In the genomic region with DNA sequence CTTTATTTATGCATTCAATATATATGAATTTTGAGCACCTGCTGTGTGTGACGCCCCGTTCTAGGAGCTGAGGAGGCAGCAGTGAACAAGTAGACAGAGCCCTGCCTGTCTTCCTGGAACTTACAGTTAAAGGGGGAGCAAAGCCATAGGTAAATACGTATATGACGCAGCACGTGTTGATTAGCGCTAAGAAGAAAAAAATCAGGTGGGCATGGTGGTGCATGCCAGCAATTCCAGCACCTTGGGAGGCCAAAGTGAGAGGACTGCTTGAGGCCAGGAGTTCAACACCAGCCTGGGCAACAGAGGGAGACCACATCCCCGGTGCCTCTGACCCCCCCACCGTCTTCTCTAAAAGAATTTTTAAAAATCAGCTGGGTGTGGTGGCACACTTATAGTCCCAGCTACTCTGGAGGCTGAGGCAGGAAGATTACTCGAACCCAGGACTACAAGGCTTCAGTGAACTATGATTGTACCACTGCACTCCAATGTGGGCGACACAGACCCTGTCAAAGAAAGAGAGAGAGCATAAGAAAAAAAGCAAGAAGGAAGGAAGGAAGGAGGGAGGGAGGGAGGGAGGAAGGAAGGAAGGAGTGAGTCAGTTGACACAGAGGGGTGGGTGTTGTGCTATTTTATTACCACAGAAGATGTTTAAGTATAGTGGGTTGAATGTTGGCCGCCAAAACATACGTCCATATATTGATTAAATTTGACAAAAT, we compare ENCODE assay signal across 17 cellular contexts. TPM values are rescaled to one million over a fixed set of nuclear protein-coding genes. Genes with fewer than 3 reads are reported as not detected.
DNase-seq lines count a peak whose midpoint lies in the region; ATAC-seq and TF ChIP-seq lines count a peak whose summit lies in the region.
"Had no signal": no experiment of that assay in that cellular context is flagged by ENCODE, and none has a peak within 500 bp of the region (broad histone marks: within the 10 kb centered on the region; RNA-seq: fewer than 3 reads in every experiment).

No MANE protein-coding gene starts in this region.

- no peak overlapping the region for H3K18ac ChIP-seq in mesendoderm (ENCODE audit: low read length)

- peaks cover 25% of the 10 kb centered on the region for H3K4me1 ChIP-seq in OCI-LY1 (ENCODE audit: insufficient read depth, low read length, severe bottlenecking)
- peaks cover 15% of the 10 kb centered on the region for H3K4me1 ChIP-seq in testis
- no peaks in the 10 kb centered on the region for H3K4me1 ChIP-seq in mesendoderm (ENCODE audit: control insufficient read depth, low read depth, low read length)

- no peaks in the 10 kb centered on the region for H3K9me2 ChIP-seq in OCI-LY1 (ENCODE audit: low read depth, low read length)

- peak overlapping the region; percentile 79 for H3K27ac Mint-ChIP-seq in activated naive CD4-positive, alpha-beta T cell treated with anti-CD3 and anti-CD28 coated beads for 36 hours
- peak overlapping the region; percentile 90 to 95 for H3K27ac Mint-ChIP-seq in effector memory CD8-positive, alpha-beta T cell
- peak overlapping the region; percentile 94 for H3K27ac Mint-ChIP-seq in stimulated activated naive CD8-positive, alpha-beta T cell treated with anti-CD3 and anti-CD28 coated beads, Interleukin-15, Interleukin-2, amounts not matched to agents 100 ng/mL and 50 ng/mL, for 24 hours
- H3K27ac Mint-ChIP-seq: nephron progenitor cell had no signal

- H3K4ac ChIP-seq in mesendoderm (ENCODE audit: low read depth, low read length), result no peak overlapping the region

- H3K4me3 Mint-ChIP-seq in activated naive CD4-positive, alpha-beta T cell treated with anti-CD3 and anti-CD28 coated beads for 36 hours, result no peak overlapping the region
- peak overlapping the region; percentile 69 to 76 for H3K4me3 Mint-ChIP-seq in effector memory CD8-positive, alpha-beta T cell
- H3K4me3 Mint-ChIP-seq in stimulated activated naive CD8-positive, alpha-beta T cell treated with anti-CD3 and anti-CD28 coated beads, Interleukin-15, Interleukin-2, amounts not matched to agents 100 ng/mL and 50 ng/mL, for 24 hours, result peak overlapping the region; percentile 63
- H3K4me3 Mint-ChIP-seq: nephron progenitor cell had no signal

- no peak overlapping the region for H2AK5ac ChIP-seq in mesendoderm (ENCODE audit: low read length)

- no peak overlapping the region for H3K4me3 ChIP-seq in OCI-LY1 (ENCODE audit: low read depth, low read length, poor library complexity, severe bottlenecking)
- H3K4me3 ChIP-seq in testis, result no peak overlapping the region
- no peak overlapping the region for H3K4me3 ChIP-seq in mesendoderm (ENCODE audit: low read length)
- H3K4me3 ChIP-seq: esophagus squamous epithelium, lung, Peyer's patch had no signal

- H3K79me1 ChIP-seq in mesendoderm (ENCODE audit: low read length), result no peaks in the 10 kb centered on the region

- no peak for TF ChIP-seq CTCF in OCI-LY1 (IDR thresholded peaks at IDR 0.05; ENCODE audit: low read length)
- TF ChIP-seq CTCF in testis (IDR thresholded peaks at IDR 0.05), result no peak

- H2BK15ac ChIP-seq in mesendoderm (replicated peaks; ENCODE audit: low read depth), result no peak overlapping the region

- TF ChIP-seq POLR2A in testis (IDR thresholded peaks at IDR 0.05), result no peak

- WGBS in testis, 2 donors, result 79 to 86% methylated on average over 12 of the region's 12 CpGs
- no CpG with 5 or more reads among the region's 12 CpGs for WGBS in mesendoderm (ENCODE audit: extremely low coverage, insufficient coverage, low lambda C conversion rate)

- 0 out of 2 replicates have a peak, but pooled peaks cover 3% of the 10 kb centered on the region for H3F3A ChIP-seq in OCI-LY1 (ENCODE audit: insufficient read depth, low read length)

- peak overlapping the region; percentile 11; the same call in 1 of the 2 replicates for H3K4me2 ChIP-seq in OCI-LY1 (ENCODE audit: low read length)
- H3K4me2 ChIP-seq in mesendoderm (ENCODE audit: low read length), result no peak overlapping the region

- H3K79me2 ChIP-seq in OCI-LY1 (ENCODE audit: insufficient read depth, low read length), result no peaks in the 10 kb centered on the region
- no peaks in the 10 kb centered on the region for H3K79me2 ChIP-seq in mesendoderm (ENCODE audit: control insufficient read depth, insufficient read depth, low read length)

- no peaks in the 10 kb centered on the region for H3K27me3 Mint-ChIP-seq in activated naive CD4-positive, alpha-beta T cell treated with anti-CD3 and anti-CD28 coated beads for 36 hours (ENCODE audit: low read depth)
- no peaks in the 10 kb centered on the region for H3K27me3 Mint-ChIP-seq in effector memory CD8-positive, alpha-beta T cell
- no peaks in the 10 kb centered on the region for H3K27me3 Mint-ChIP-seq in stimulated activated naive CD8-positive, alpha-beta T cell treated with anti-CD3 and anti-CD28 coated beads, Interleukin-15, Interleukin-2, amounts not matched to agents 100 ng/mL and 50 ng/mL, for 24 hours

- H3K27ac ChIP-seq in OCI-LY1 (ENCODE audit: low read depth, low read length, poor library complexity, severe bottlenecking) (no peak overlapping the region), testis (no peak overlapping the region), mesendoderm (ENCODE audit: low read depth, low read length) (no peak overlapping the region)
- H3K27ac ChIP-seq: esophagus squamous epithelium, Peyer's patch had no signal

- H4K5ac ChIP-seq in mesendoderm (ENCODE audit: low read length), result no peak overlapping the region

- H2BK5ac ChIP-seq in mesendoderm (ENCODE audit: low read length), result no peak overlapping the region

- H3K23ac ChIP-seq in mesendoderm (ENCODE audit: low read length), result no peak overlapping the region

- peak; percentile 19 for DNase-seq in activated naive CD4-positive, alpha-beta T cell treated with anti-CD3 and anti-CD28 coated beads for 36 hours
- no peak for DNase-seq in activated naive CD4-positive, alpha-beta T cell treated with anti-CD3 and anti-CD28 coated beads, Interleukin-2, amount 50 U/mL, for 16 hours
- DNase-seq in effector memory CD8-positive, alpha-beta T cell, result no peak
- DNase-seq in testis (no peak), mesendoderm (no peak)
- DNase-seq: activated naive CD4-positive, alpha-beta T cell; DMS 273 treated with DMSO at 0.1 percent for 48 hours; esophagus squamous epithelium; MM.1S; NCI-H2107; nephron progenitor cell had no signal

- H4K8ac ChIP-seq in mesendoderm (ENCODE audit: low read depth, low read length), result no peak overlapping the region

- no peaks in the 10 kb centered on the region for H3K9me3 Mint-ChIP-seq in activated naive CD4-positive, alpha-beta T cell treated with anti-CD3 and anti-CD28 coated beads for 36 hours
- no peaks in the 10 kb centered on the region for H3K9me3 Mint-ChIP-seq in effector memory CD8-positive, alpha-beta T cell
- H3K9me3 Mint-ChIP-seq in stimulated activated naive CD8-positive, alpha-beta T cell treated with anti-CD3 and anti-CD28 coated beads, Interleukin-15, Interleukin-2, amounts not matched to agents 100 ng/mL and 50 ng/mL, for 24 hours, result no peaks in the 10 kb centered on the region
- H3K9me3 Mint-ChIP-seq: nephron progenitor cell had no signal

- no peak overlapping the region for H3K56ac ChIP-seq in mesendoderm (ENCODE audit: low read length)

- peak; percentile 27 for ATAC-seq in effector memory CD8-positive, alpha-beta T cell (replicated peaks)
- no peak for ATAC-seq in HG03520 (IDR thresholded peaks at IDR 0.05; ENCODE audit: unreplicated experiment)
- ATAC-seq: SK-N-SH treated with all-trans-retinoic acid at 6 μM for 48 hours had no signal

- CTCF ChIA-PET in activated naive CD4-positive, alpha-beta T cell treated with anti-CD3 and anti-CD28 coated beads for 36 hours (lab: Charles Lee), result interaction anchor here (0.6 to 4.1 kb wide), 4 partner anchors 82 to 102 kb away, joined by 4 to 19 read pairs (median 7); no protein-coding TSS in a partner anchor

- no peaks in the 10 kb centered on the region for H3K36me3 Mint-ChIP-seq in activated naive CD4-positive, alpha-beta T cell treated with anti-CD3 and anti-CD28 coated beads for 36 hours (ENCODE audit: low read depth)
- H3K36me3 Mint-ChIP-seq in effector memory CD8-positive, alpha-beta T cell (ENCODE audit: insufficient read depth), result peaks cover 12% of the 10 kb centered on the region
- H3K36me3 Mint-ChIP-seq in stimulated activated naive CD8-positive, alpha-beta T cell treated with anti-CD3 and anti-CD28 coated beads, Interleukin-15, Interleukin-2, amounts not matched to agents 100 ng/mL and 50 ng/mL, for 24 hours (ENCODE audit: low read depth), result no peaks in the 10 kb centered on the region

- H3K27me3 ChIP-seq in OCI-LY1 (ENCODE audit: insufficient read depth, low read length) (no peaks in the 10 kb centered on the region), testis (no peaks in the 10 kb centered on the region), mesendoderm (ENCODE audit: insufficient read depth, low read length, poor library complexity) (no peaks in the 10 kb centered on the region)
- H3K27me3 ChIP-seq: esophagus squamous epithelium, Peyer's patch had no signal

- H2AFZ ChIP-seq in OCI-LY1 (ENCODE audit: low read length), result no peak overlapping the region

- no peak overlapping the region for H3K9ac ChIP-seq in OCI-LY1 (ENCODE audit: low read length)
- no peak overlapping the region for H3K9ac ChIP-seq in mesendoderm (ENCODE audit: low read length)

- no peaks in the 10 kb centered on the region for H3K36me3 ChIP-seq in OCI-LY1 (ENCODE audit: insufficient read depth, low read length)
- no peaks in the 10 kb centered on the region for H3K36me3 ChIP-seq in testis (ENCODE audit: low read depth, missing control alignments)
- no peaks in the 10 kb centered on the region for H3K36me3 ChIP-seq in mesendoderm (ENCODE audit: control insufficient read depth, insufficient read depth, low read length)
- H3K36me3 ChIP-seq: esophagus squamous epithelium, Peyer's patch had no signal

- H4K20me1 ChIP-seq in OCI-LY1 (ENCODE audit: insufficient read depth, low read length), result no peaks in the 10 kb centered on the region

- intact Hi-C loops in activated naive CD4-positive, alpha-beta T cell treated with anti-CD3 and anti-CD28 coated beads for 36 hours (cut with micrococcal nuclease), result no loop called here
- intact Hi-C loops in testis (cut with DNase I; ENCODE audit: low total_unique reads), result no loop called here

- H3K4me1 Mint-ChIP-seq in activated naive CD4-positive, alpha-beta T cell treated with anti-CD3 and anti-CD28 coated beads for 36 hours (ENCODE audit: low read depth), result peaks cover 38% of the 10 kb centered on the region
- peaks cover 33 to 35% of the 10 kb centered on the region in 2 donors for H3K4me1 Mint-ChIP-seq in effector memory CD8-positive, alpha-beta T cell (ENCODE audit: low read depth in 2 of 2)
- peaks cover 46% of the 10 kb centered on the region for H3K4me1 Mint-ChIP-seq in stimulated activated naive CD8-positive, alpha-beta T cell treated with anti-CD3 and anti-CD28 coated beads, Interleukin-15, Interleukin-2, amounts not matched to agents 100 ng/mL and 50 ng/mL, for 24 hours (ENCODE audit: low read depth)

- H3K9me3 ChIP-seq in OCI-LY1 (ENCODE audit: low read length) (no peaks in the 10 kb centered on the region), testis (no peaks in the 10 kb centered on the region)
- H3K9me3 ChIP-seq: esophagus squamous epithelium, Peyer's patch had no signal

- no peak overlapping the region for H2BK120ac ChIP-seq in mesendoderm (ENCODE audit: low read depth, low read length)

RNA-seq across cellular contexts. Expression of a gene that starts 5.4 kb away (rescaled TPM):
- 10 to 100 TPM; 13.5 to 14.4 TPM for total RNA-seq in activated naive CD4-positive, alpha-beta T cell treated with anti-CD3 and anti-CD28 coated beads for 36 hours
- 10 to 100 TPM; 47.9 to 48.0 TPM for total RNA-seq in testis
- 22.7 TPM for polyA plus RNA-seq in testis (ENCODE audit: insufficient read depth, low read depth, low replicate concordance)
- 8.7 TPM for polyA plus RNA-seq in mesendoderm (2013, experiment 1 of 2)
- 9.1 TPM for polyA plus RNA-seq in mesendoderm (2013, experiment 2 of 2)
